Comparison of ENCODE assay signal across 2 cellular contexts in the genomic region with DNA sequence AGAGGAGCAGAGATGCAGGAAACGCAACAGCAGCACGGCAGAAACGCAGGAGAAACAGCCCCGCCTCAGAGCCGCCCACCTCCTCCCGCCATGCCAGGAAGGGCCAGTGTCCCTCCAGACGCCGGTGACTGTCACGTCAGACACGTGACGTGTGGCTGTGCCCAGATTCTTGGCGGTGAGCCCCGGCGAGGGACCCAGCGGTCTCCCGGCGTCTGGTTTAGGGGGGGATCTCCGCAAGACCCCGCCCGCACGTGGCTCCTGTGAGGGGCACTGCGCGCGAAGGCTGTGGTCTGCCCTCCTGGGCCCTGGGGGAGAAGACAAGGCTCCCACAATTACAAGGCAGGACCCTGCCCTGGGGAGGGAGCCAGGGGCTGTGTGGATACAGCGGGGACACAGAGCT.
A peak's percentile ranks its signal among the peaks of the same experiment; 100 is the strongest.
TF ChIP-seq lines count a peak whose summit lies in the region.

No MANE protein-coding gene starts in this region.

TF ChIP-seq in K562, 482 proteins besides CTCF, POLR2A, EP300 and RAD21:
- no peak for TF ChIP-seq POLR3A (IDR thresholded peaks at IDR 0.05; ENCODE audit: borderline replicate concordance, extremely low read depth, insufficient read depth, insufficient read length)
- TF ChIP-seq ZKSCAN8 (CRISPR knock-in tag; IDR thresholded peaks at IDR 0.05): no peak
- no peak for TF ChIP-seq LCOR (CRISPR knock-in tag; IDR thresholded peaks at IDR 0.05)
- TF ChIP-seq ELF2 (CRISPR knock-in tag; IDR thresholded peaks at IDR 0.05): no peak
- TF ChIP-seq, protein P1, sequence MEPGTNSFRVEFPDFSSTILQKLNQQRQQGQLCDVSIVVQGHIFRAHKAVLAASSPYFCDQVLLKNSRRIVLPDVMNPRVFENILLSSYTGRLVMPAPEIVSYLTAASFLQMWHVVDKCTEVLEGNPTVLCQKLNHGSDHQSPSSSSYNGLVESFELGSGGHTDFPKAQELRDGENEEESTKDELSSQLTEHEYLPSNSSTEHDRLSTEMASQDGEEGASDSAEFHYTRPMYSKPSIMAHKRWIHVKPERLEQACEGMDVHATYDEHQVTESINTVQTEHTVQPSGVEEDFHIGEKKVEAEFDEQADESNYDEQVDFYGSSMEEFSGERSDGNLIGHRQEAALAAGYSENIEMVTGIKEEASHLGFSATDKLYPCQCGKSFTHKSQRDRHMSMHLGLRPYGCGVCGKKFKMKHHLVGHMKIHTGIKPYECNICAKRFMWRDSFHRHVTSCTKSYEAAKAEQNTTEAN (CRISPR knock-in tag; IDR thresholded peaks at IDR 0.05): no peak
- no peak for TF ChIP-seq MYNN (IDR thresholded peaks at IDR 0.05)
- no peak for TF ChIP-seq MYNN (CRISPR knock-in tag; IDR thresholded peaks at IDR 0.05)
- TF ChIP-seq ARNT (IDR thresholded peaks at IDR 0.05): no peak
- no peak for TF ChIP-seq SRSF1 (IDR thresholded peaks at IDR 0.05; ENCODE audit: low read depth, low read length)
- TF ChIP-seq, protein P2, sequence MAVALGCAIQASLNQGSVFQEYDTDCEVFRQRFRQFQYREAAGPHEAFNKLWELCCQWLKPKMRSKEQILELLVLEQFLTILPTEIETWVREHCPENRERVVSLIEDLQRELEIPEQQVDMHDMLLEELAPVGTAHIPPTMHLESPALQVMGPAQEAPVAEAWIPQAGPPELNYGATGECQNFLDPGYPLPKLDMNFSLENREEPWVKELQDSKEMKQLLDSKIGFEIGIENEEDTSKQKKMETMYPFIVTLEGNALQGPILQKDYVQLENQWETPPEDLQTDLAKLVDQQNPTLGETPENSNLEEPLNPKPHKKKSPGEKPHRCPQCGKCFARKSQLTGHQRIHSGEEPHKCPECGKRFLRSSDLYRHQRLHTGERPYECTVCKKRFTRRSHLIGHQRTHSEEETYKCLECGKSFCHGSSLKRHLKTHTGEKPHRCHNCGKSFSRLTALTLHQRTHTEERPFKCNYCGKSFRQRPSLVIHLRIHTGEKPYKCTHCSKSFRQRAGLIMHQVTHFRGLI (CRISPR knock-in tag; IDR thresholded peaks at IDR 0.05): no peak
- TF ChIP-seq, protein P3, sequence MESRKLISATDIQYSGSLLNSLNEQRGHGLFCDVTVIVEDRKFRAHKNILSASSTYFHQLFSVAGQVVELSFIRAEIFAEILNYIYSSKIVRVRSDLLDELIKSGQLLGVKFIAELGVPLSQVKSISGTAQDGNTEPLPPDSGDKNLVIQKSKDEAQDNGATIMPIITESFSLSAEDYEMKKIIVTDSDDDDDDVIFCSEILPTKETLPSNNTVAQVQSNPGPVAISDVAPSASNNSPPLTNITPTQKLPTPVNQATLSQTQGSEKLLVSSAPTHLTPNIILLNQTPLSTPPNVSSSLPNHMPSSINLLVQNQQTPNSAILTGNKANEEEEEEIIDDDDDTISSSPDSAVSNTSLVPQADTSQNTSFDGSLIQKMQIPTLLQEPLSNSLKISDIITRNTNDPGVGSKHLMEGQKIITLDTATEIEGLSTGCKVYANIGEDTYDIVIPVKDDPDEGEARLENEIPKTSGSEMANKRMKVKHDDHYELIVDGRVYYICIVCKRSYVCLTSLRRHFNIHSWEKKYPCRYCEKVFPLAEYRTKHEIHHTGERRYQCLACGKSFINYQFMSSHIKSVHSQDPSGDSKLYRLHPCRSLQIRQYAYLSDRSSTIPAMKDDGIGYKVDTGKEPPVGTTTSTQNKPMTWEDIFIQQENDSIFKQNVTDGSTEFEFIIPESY (CRISPR knock-in tag; IDR thresholded peaks at IDR 0.05): peak; percentile 35; the same call in 1 of the 2 replicates
- TF ChIP-seq, protein P4, sequence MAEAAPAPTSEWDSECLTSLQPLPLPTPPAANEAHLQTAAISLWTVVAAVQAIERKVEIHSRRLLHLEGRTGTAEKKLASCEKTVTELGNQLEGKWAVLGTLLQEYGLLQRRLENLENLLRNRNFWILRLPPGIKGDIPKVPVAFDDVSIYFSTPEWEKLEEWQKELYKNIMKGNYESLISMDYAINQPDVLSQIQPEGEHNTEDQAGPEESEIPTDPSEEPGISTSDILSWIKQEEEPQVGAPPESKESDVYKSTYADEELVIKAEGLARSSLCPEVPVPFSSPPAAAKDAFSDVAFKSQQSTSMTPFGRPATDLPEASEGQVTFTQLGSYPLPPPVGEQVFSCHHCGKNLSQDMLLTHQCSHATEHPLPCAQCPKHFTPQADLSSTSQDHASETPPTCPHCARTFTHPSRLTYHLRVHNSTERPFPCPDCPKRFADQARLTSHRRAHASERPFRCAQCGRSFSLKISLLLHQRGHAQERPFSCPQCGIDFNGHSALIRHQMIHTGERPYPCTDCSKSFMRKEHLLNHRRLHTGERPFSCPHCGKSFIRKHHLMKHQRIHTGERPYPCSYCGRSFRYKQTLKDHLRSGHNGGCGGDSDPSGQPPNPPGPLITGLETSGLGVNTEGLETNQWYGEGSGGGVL (CRISPR knock-in tag; IDR thresholded peaks at IDR 0.05): no peak
- TF ChIP-seq, protein P5, sequence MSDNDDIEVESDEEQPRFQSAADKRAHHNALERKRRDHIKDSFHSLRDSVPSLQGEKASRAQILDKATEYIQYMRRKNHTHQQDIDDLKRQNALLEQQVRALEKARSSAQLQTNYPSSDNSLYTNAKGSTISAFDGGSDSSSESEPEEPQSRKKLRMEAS (CRISPR knock-in tag; IDR thresholded peaks at IDR 0.05): 0 out of 2 replicates have a peak, but pooled peaks have one; percentile 27
- no peak for TF ChIP-seq HLTF (IDR thresholded peaks at IDR 0.05)
- TF ChIP-seq YBX1 (IDR thresholded peaks at IDR 0.05): no peak
- no peak for TF ChIP-seq TAF9B (IDR thresholded peaks at IDR 0.05; ENCODE audit: partially characterized antibody)
- TF ChIP-seq NFXL1 (CRISPR knock-in tag; IDR thresholded peaks at IDR 0.05): no peak
- TF ChIP-seq, protein P6, sequence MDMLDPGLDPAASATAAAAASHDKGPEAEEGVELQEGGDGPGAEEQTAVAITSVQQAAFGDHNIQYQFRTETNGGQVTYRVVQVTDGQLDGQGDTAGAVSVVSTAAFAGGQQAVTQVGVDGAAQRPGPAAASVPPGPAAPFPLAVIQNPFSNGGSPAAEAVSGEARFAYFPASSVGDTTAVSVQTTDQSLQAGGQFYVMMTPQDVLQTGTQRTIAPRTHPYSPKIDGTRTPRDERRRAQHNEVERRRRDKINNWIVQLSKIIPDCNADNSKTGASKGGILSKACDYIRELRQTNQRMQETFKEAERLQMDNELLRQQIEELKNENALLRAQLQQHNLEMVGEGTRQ (CRISPR knock-in tag; IDR thresholded peaks at IDR 0.05): peak; percentile 10; the same call in 1 of the 2 replicates
- no peak for TF ChIP-seq ESRRA (IDR thresholded peaks at IDR 0.05; ENCODE audit: borderline replicate concordance, low read depth)
- TF ChIP-seq RBFOX2 (IDR thresholded peaks at IDR 0.05; ENCODE audit: low read depth, low read length): no peak

TF ChIP-seq in GM12891, 5 proteins besides CTCF, POLR2A, EP300 and RAD21:
- TF ChIP-seq TAF1 (IDR thresholded peaks at IDR 0.05; ENCODE audit: low read depth, low read length): no peak
